ENCODE assay signal across 8 cellular contexts in genomic region chr12:121802843-121803698, GRCh38. TPM values are rescaled to one million over a fixed set of nuclear protein-coding genes. Genes with fewer than 3 reads are reported as not detected.
DNase-seq lines count a peak whose midpoint lies in the region; ATAC-seq and TF ChIP-seq lines count a peak whose summit lies in the region.

No MANE protein-coding gene starts in this region.

- no peaks in the 10 kb centered on the region for H4K20me1 ChIP-seq in mammary epithelial cell (ENCODE audit: insufficient read depth, low read length)

- H3K9me3 ChIP-seq in mammary epithelial cell (replicated peaks; ENCODE audit: insufficient read depth, low read length), result no peaks in the 10 kb centered on the region
- no peaks in the 10 kb centered on the region for H3K9me3 ChIP-seq in iPS-20b (ENCODE audit: insufficient read depth, low read depth, low read length)
- H3K9me3 ChIP-seq in skeletal muscle satellite cell (replicated peaks; ENCODE audit: low read length), result no peaks in the 10 kb centered on the region

- in situ Hi-C loops in mammary epithelial cell (cut with MboI; ENCODE audit: low sequenced_read_pairs in 2 of 2), result no loop called here

- H3K9ac ChIP-seq in mammary epithelial cell (ENCODE audit: insufficient read depth, low read length) (peak overlapping the region; percentile 73), iPS-20b (ENCODE audit: low read depth, low read length) (peak overlapping the region; percentile 97), skeletal muscle satellite cell (ENCODE audit: low read depth, low read length) (peak overlapping the region; percentile 99)

- no peak for TF ChIP-seq CTCF in WI38 (IDR thresholded peaks at IDR 0.05; ENCODE audit: low read depth, low read length)
- no peak for TF ChIP-seq CTCF in mammary epithelial cell (conservative IDR thresholded peaks at IDR 0.05 in 1 of 2, IDR thresholded peaks at IDR 0.05 in 1 of 2; ENCODE audit: extremely low read depth in 1 of 2, insufficient read depth in 1 of 2, low read depth in 1 of 2, low read length in 2 of 2)

- no peaks in the 10 kb centered on the region for H3K36me3 ChIP-seq in mammary epithelial cell (ENCODE audit: insufficient read depth, low read length)
- peaks cover 13% of the 10 kb centered on the region for H3K36me3 ChIP-seq in iPS-20b (ENCODE audit: insufficient read depth, low read depth, low read length)
- H3K36me3 ChIP-seq in skeletal muscle satellite cell (ENCODE audit: insufficient read depth, low read length), result peaks cover 17% of the 10 kb centered on the region

- dilution Hi-C loops in mammary epithelial cell (cut with HindIII; ENCODE audit: low sequenced_read_pairs), result no loop called here

- H2AFZ ChIP-seq in mammary epithelial cell (ENCODE audit: low read depth, low read length), result peak overlapping the region; percentile 79

- peak overlapping the region; percentile 92 for H3K27ac ChIP-seq in mammary epithelial cell (ENCODE audit: insufficient read depth, low read depth, low read length)
- peak overlapping the region; percentile 99 for H3K27ac ChIP-seq in iPS-20b (ENCODE audit: low read length)

- DNase-seq in 8988T (peak; percentile 93), NCI-H2227 treated with DMSO at 0.1 percent for 48 hours (lab: John Stamatoyannopoulos, UW) (peak; percentile 97), mammary epithelial cell (peak; percentile 92)

- H3K4me1 ChIP-seq in mammary epithelial cell (ENCODE audit: insufficient read depth, low read length) (peaks cover 52% of the 10 kb centered on the region), iPS-20b (ENCODE audit: insufficient read depth, low read length) (peaks cover 21% of the 10 kb centered on the region), skeletal muscle satellite cell (ENCODE audit: control insufficient read depth, insufficient read depth, low read length) (peaks cover 50% of the 10 kb centered on the region)

- WGBS in mammary epithelial cell (ENCODE audit: low coverage, missing lambda C conversion rate), result 2% methylated on average over 29 of the region's 65 CpGs

- CTCF ChIA-PET in mammary epithelial cell (lab: Charles Lee; ENCODE audit: low non-redundant PET), result interaction anchor here (0.6 to 1.0 kb wide), 2 partner anchors 9 to 276 kb away, joined by 3 to 4 read pairs; partner anchors contain the start of gene MLXIP

- H3K4me3 ChIP-seq in WI38 (ENCODE audit: low read depth, low read length), result peak overlapping the region; percentile 80
- H3K4me3 ChIP-seq in mammary epithelial cell (replicated peaks in 1 of 3; ENCODE audit: insufficient read depth in 1 of 3, low read depth in 2 of 3, low read length in 3 of 3), result peak overlapping the region; percentile 67 to 68 (median 67)
- H3K4me3 ChIP-seq in iPS-20b (ENCODE audit: low read length), result peak overlapping the region; percentile 79
- peak overlapping the region; percentile 74 for H3K4me3 ChIP-seq in skeletal muscle satellite cell (ENCODE audit: low read length)

- H3K27me3 ChIP-seq in mammary epithelial cell (ENCODE audit: insufficient read depth, low read length) (no peaks in the 10 kb centered on the region), iPS-20b (ENCODE audit: insufficient read depth, low read length) (no peaks in the 10 kb centered on the region), skeletal muscle satellite cell (ENCODE audit: control insufficient read depth, insufficient read depth, low read length) (no peaks in the 10 kb centered on the region)

- H3K4me2 ChIP-seq in mammary epithelial cell (ENCODE audit: insufficient read depth, low read depth, low read length) (peak overlapping the region; percentile 96), skeletal muscle satellite cell (ENCODE audit: low read length) (peak overlapping the region; percentile 98)

- intact Hi-C loops in mammary epithelial cell (cut with micrococcal nuclease), result loop anchor here (5.0 kb wide), 1 partner anchor 224 kb away; no protein-coding TSS in a partner anchor

- BruUV-seq in mammary epithelial cell (replicated peaks; lab: Mats Ljungman, UMichigan), result no TSS peak

- H3K79me2 ChIP-seq in mammary epithelial cell (ENCODE audit: insufficient read depth, low read length), result peaks cover 57% of the 10 kb centered on the region

- peak; percentile 43 for ATAC-seq in GM18861 (IDR thresholded peaks at IDR 0.05; ENCODE audit: unreplicated experiment)
- peak; percentile 34 for ATAC-seq in HG03108 (IDR thresholded peaks at IDR 0.05; ENCODE audit: unreplicated experiment)

RNA-seq across cellular contexts. Expression of gene SETD1B, which starts 0.7 kb away (rescaled TPM):
- total RNA-seq in mammary epithelial cell, result 10 to 100 TPM in 1 of 2 donors, 1 to 10 TPM in 1; 4.3 to 16.0 TPM
- 0.94 TPM for polyA plus RNA-seq in mammary epithelial cell
- polyA minus RNA-seq in mammary epithelial cell, result 5.4 TPM
- total RNA-seq in skeletal muscle satellite cell (2012; rRNA removed), result 3.7 and 3.8 TPM in 2 replicates

RNA-seq across cellular contexts. Expression of gene RHOF, which starts 9.6 kb away (rescaled TPM):
- 1 to 10 TPM; 4.4 to 6.2 TPM for total RNA-seq in mammary epithelial cell
- polyA plus RNA-seq in mammary epithelial cell, result 1.4 TPM
- polyA minus RNA-seq in mammary epithelial cell, result 0.26 TPM
- 5.6 and 7.2 TPM in 2 replicates for total RNA-seq in skeletal muscle satellite cell (2012; rRNA removed)

RNA-seq across cellular contexts. Expression of gene HPD, which starts 55.6 kb away (rescaled TPM):
- under 1 TPM in 1 of 2 donors, not detected in 1; 0.17 TPM for total RNA-seq in mammary epithelial cell
- 0.03 TPM for polyA plus RNA-seq in mammary epithelial cell
- polyA minus RNA-seq in mammary epithelial cell, result not detected
- 0.76 and 2.4 TPM in 2 replicates for total RNA-seq in skeletal muscle satellite cell (2012; rRNA removed)

Comparison
In these comparisons a context has a peak if more than half of its experiments do, and no peak if none do; other contexts are left out.
1. Peak in every context shown above with its lines: DNase-seq, ATAC-seq, H3K4me3 ChIP-seq and H3K27ac ChIP-seq.